In the genomic region with DNA sequence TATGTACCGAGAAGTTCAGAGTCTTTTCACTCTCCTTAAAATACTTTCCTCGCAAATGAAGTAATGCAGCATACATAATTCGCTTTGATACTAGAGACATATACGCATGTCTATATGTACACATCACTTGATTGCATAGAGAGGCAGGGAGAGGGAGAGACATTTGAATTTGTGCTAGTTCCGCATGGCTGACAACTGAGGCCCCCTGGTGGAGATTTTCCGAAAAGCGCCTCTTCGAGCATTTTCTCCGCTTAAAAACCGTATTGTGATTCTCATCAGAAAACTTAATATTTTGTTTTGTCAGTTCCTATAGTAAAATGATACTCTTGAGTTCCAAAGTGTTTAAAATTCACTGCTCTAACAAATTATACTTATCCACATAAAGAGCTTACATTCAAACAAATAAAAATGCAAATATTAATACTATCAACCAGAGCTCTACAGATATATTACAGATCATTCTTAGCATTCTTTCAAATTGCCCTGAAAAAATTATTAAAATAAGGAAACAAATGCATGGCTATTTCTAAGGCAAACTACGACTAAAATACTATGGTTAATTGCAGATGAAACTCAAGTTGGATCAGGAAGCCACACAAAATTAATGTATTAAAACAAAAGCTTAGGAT, we compare ENCODE assay signal across 1 cellular context.
A peak's percentile ranks its signal among the peaks of the same experiment; 100 is the strongest.
TF ChIP-seq lines count a peak whose summit lies in the region.

No MANE protein-coding gene starts in this region.

TF ChIP-seq in K562, 482 proteins besides CTCF, POLR2A, EP300 and RAD21 (continued from another document and continues in another):
- TF ChIP-seq TSHZ1 (CRISPR knock-in tag; IDR thresholded peaks at IDR 0.05) = no peak
- 0 out of 2 replicates have a peak, but pooled peaks have one; percentile 46 for TF ChIP-seq RBM34 (IDR thresholded peaks at IDR 0.05; ENCODE audit: borderline replicate concordance, insufficient read depth, low read length)
- TF ChIP-seq DMBX1 (CRISPR knock-in tag; IDR thresholded peaks at IDR 0.05; ENCODE audit: borderline replicate concordance) = no peak
- TF ChIP-seq CBX2 (IDR thresholded peaks at IDR 0.05; ENCODE audit: insufficient read depth, low read length, poor library complexity, severe bottlenecking) = no peak
- no peak for TF ChIP-seq NEUROD1 (IDR thresholded peaks at IDR 0.05; ENCODE audit: borderline replicate concordance, low read depth, low read length, partially characterized antibody)
- TF ChIP-seq MLLT1 (IDR thresholded peaks at IDR 0.05) = no peak
- TF ChIP-seq E2F3 (CRISPR knock-in tag; IDR thresholded peaks at IDR 0.05) = no peak
- no peak for TF ChIP-seq CBFB (CRISPR knock-in tag; IDR thresholded peaks at IDR 0.05)
- TF ChIP-seq C11orf30 (IDR thresholded peaks at IDR 0.05; ENCODE audit: low read depth) = no peak
- TF ChIP-seq, protein P1, sequence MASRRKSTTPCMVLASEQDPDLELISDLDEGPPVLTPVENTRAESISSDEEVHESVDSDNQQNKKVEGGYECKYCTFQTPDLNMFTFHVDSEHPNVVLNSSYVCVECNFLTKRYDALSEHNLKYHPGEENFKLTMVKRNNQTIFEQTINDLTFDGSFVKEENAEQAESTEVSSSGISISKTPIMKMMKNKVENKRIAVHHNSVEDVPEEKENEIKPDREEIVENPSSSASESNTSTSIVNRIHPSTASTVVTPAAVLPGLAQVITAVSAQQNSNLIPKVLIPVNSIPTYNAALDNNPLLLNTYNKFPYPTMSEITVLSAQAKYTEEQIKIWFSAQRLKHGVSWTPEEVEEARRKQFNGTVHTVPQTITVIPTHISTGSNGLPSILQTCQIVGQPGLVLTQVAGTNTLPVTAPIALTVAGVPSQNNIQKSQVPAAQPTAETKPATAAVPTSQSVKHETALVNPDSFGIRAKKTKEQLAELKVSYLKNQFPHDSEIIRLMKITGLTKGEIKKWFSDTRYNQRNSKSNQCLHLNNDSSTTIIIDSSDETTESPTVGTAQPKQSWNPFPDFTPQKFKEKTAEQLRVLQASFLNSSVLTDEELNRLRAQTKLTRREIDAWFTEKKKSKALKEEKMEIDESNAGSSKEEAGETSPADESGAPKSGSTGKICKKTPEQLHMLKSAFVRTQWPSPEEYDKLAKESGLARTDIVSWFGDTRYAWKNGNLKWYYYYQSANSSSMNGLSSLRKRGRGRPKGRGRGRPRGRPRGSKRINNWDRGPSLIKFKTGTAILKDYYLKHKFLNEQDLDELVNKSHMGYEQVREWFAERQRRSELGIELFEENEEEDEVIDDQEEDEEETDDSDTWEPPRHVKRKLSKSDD (conservative IDR thresholded peaks at IDR 0.05; ENCODE audit: low read length) = no peak
- TF ChIP-seq ZNF175 (CRISPR knock-in tag; IDR thresholded peaks at IDR 0.05; ENCODE audit: low read depth) = no peak
- no peak for TF ChIP-seq HDAC8 (tag; IDR thresholded peaks at IDR 0.05)
- TF ChIP-seq YY1 (IDR thresholded peaks at IDR 0.05; ENCODE audit: borderline replicate concordance in 1 of 3, control insufficient read depth in 1 of 3, extremely low read depth in 1 of 3, insufficient read depth in 3 of 3, insufficient read length in 1 of 3, insufficient replicate concordance in 2 of 3, low read depth in 1 of 3, low read length in 2 of 3) = peak in 1 of 3 experiments; percentile 61
- no peak for TF ChIP-seq SRSF1 (IDR thresholded peaks at IDR 0.05; ENCODE audit: low read depth, low read length)
- no peak for TF ChIP-seq PTBP1 (IDR thresholded peaks at IDR 0.05; ENCODE audit: low read depth, low read length)
- TF ChIP-seq POU5F1 (IDR thresholded peaks at IDR 0.05; ENCODE audit: borderline replicate concordance, low read depth, low read length, partially characterized antibody) = no peak
- no peak for TF ChIP-seq ZFP30 (CRISPR knock-in tag; IDR thresholded peaks at IDR 0.05; ENCODE audit: borderline replicate concordance)
- TF ChIP-seq NCOR1 (IDR thresholded peaks at IDR 0.05) = no peak
- TF ChIP-seq ETV6 (IDR thresholded peaks at IDR 0.05; ENCODE audit: borderline replicate concordance in 1 of 2, low read depth in 2 of 2, low read length in 1 of 2) = no peak
- no peak for TF ChIP-seq ETV6 (CRISPR knock-in tag; IDR thresholded peaks at IDR 0.05; ENCODE audit: borderline replicate concordance)
- TF ChIP-seq NFE2 (IDR thresholded peaks at IDR 0.05; ENCODE audit: low read depth) = no peak
- TF ChIP-seq ZKSCAN8 (CRISPR knock-in tag; IDR thresholded peaks at IDR 0.05) = no peak
- TF ChIP-seq ESRRA (IDR thresholded peaks at IDR 0.05; ENCODE audit: borderline replicate concordance, low read depth) = no peak
- TF ChIP-seq NELFE (IDR thresholded peaks at IDR 0.05; ENCODE audit: insufficient read depth, insufficient read length) = no peak
- no peak for TF ChIP-seq SETDB1 (IDR thresholded peaks at IDR 0.05; ENCODE audit: low read length)
- TF ChIP-seq DLX4 (CRISPR knock-in tag; IDR thresholded peaks at IDR 0.05) = no peak
- TF ChIP-seq IRF9 (tag; IDR thresholded peaks at IDR 0.05) = no peak
- TF ChIP-seq, protein P2, sequence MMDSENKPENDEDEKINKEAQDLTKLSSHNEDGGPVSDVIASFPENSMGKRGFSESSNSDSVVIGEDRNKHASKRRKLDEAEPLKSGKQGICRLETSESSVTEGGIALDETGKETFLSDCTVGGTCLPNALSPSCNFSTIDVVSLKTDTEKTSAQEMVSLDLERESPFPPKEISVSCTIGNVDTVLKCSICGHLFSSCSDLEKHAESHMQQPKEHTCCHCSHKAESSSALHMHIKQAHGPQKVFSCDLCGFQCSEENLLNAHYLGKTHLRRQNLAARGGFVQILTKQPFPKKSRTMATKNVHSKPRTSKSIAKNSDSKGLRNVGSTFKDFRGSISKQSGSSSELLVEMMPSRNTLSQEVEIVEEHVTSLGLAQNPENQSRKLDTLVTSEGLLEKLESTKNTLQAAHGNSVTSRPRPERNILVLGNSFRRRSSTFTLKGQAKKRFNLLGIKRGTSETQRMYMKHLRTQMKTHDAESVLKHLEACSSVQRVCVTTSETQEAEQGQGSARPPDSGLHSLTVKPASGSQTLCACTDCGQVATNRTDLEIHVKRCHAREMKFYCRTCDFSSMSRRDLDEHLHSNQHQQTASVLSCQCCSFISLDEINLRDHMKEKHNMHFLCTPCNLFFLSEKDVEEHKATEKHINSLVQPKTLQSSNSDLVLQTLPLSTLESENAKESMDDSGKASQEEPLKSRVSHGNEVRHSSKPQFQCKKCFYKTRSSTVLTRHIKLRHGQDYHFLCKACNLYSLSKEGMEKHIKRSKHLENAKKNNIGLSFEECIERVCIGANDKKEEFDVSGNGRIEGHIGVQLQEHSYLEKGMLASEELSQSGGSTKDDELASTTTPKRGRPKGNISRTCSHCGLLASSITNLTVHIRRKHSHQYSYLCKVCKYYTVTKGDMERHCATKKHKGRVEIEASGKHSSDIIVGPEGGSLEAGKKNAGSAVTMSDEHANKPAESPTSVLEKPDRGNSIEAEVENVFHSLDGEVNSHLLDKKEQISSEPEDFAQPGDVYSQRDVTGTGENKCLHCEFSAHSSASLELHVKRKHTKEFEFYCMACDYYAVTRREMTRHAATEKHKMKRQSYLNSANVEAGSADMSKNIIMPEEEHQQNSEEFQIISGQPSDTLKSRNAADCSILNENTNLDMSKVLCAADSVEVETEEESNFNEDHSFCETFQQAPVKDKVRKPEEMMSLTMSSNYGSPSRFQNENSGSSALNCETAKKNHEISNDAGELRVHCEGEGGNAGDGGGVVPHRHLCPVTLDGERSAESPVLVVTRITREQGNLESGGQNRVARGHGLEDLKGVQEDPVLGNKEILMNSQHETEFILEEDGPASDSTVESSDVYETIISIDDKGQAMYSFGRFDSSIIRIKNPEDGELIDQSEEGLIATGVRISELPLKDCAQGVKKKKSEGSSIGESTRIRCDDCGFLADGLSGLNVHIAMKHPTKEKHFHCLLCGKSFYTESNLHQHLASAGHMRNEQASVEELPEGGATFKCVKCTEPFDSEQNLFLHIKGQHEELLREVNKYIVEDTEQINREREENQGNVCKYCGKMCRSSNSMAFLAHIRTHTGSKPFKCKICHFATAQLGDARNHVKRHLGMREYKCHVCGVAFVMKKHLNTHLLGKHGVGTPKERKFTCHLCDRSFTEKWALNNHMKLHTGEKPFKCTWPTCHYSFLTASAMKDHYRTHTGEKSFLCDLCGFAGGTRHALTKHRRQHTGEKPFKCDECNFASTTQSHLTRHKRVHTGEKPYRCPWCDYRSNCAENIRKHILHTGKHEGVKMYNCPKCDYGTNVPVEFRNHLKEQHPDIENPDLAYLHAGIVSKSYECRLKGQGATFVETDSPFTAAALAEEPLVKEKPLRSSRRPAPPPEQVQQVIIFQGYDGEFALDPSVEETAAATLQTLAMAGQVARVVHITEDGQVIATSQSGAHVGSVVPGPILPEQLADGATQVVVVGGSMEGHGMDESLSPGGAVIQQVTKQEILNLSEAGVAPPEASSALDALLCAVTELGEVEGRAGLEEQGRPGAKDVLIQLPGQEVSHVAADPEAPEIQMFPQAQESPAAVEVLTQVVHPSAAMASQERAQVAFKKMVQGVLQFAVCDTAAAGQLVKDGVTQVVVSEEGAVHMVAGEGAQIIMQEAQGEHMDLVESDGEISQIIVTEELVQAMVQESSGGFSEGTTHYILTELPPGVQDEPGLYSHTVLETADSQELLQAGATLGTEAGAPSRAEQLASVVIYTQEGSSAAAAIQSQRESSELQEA (IDR thresholded peaks at IDR 0.05; ENCODE audit: low read depth) = no peak
- no peak for TF ChIP-seq SREBF1 (IDR thresholded peaks at IDR 0.05; ENCODE audit: borderline replicate concordance, low read depth, low read length)
- no peak for TF ChIP-seq FOXJ2 (tag; IDR thresholded peaks at IDR 0.05)
- TF ChIP-seq HDGF (IDR thresholded peaks at IDR 0.05) = no peak
- TF ChIP-seq GTF2E2 (tag; IDR thresholded peaks at IDR 0.05) = no peak
- no peak for TF ChIP-seq ZNF24 (IDR thresholded peaks at IDR 0.05)
- TF ChIP-seq RBBP5 (IDR thresholded peaks at IDR 0.05; ENCODE audit: borderline replicate concordance, insufficient read depth, low read length, poor library complexity, severe bottlenecking) = no peak
- TF ChIP-seq ZNF551 (CRISPR knock-in tag; IDR thresholded peaks at IDR 0.05) = no peak
- TF ChIP-seq ELF1 (tag; IDR thresholded peaks at IDR 0.05) = peak; percentile 80
- TF ChIP-seq, protein P3, sequence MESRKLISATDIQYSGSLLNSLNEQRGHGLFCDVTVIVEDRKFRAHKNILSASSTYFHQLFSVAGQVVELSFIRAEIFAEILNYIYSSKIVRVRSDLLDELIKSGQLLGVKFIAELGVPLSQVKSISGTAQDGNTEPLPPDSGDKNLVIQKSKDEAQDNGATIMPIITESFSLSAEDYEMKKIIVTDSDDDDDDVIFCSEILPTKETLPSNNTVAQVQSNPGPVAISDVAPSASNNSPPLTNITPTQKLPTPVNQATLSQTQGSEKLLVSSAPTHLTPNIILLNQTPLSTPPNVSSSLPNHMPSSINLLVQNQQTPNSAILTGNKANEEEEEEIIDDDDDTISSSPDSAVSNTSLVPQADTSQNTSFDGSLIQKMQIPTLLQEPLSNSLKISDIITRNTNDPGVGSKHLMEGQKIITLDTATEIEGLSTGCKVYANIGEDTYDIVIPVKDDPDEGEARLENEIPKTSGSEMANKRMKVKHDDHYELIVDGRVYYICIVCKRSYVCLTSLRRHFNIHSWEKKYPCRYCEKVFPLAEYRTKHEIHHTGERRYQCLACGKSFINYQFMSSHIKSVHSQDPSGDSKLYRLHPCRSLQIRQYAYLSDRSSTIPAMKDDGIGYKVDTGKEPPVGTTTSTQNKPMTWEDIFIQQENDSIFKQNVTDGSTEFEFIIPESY (CRISPR knock-in tag; IDR thresholded peaks at IDR 0.05) = peak; percentile 85
- TF ChIP-seq RBM22 (IDR thresholded peaks at IDR 0.05; ENCODE audit: low read depth, low read length, poor library complexity, severe bottlenecking) = no peak
- TF ChIP-seq YBX1 (IDR thresholded peaks at IDR 0.05) = no peak
